In the genomic region with DNA sequence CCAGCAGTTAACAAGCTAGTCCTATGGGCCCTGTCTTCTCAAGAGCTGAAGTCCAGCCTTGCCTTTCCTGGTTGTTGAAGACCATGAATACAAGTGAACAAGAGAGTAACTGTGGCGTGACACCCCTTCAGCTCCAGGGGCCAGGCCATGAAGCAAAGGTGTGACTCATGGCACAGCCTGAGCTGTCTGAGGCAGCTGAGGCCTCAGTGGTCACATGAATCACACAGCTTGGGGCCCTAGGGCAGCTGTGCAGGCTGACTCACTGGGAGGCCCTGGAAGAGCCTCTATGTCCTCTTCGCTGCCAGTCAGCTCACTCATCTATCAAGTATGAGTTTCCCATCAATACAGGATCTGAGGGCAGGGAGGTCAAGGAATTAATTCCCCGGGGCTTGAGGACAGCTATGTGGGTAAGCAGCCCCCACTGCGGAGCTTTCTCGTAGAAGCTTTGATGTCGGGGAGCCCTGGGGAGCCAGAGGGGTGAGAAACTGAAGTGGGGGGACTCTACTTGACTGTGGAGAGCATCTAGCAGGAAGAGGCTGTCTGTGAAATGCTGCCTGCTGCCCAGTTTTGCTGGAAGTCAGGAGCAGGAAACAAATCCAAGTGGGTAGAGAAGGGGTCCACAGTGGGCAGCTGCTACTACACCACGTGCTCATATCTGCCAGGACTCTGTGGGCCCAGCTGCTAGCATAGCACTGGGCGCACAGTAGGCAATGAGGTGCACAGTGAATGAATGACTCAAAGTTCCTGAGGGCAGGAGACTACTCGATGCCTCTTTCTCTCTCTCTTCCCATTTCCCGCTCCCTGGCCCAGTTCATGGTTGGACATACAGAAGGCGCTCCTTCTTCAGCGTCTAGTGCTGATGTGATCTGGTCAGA, we compare ENCODE assay signal across 1 cellular context.
TF ChIP-seq lines count a peak whose summit lies in the region.

No MANE protein-coding gene starts in this region.

TF ChIP-seq in HepG2, 621 proteins besides CTCF, POLR2A, EP300 and RAD21 (continued from another document and continues in another):
- TF ChIP-seq, protein P1, sequence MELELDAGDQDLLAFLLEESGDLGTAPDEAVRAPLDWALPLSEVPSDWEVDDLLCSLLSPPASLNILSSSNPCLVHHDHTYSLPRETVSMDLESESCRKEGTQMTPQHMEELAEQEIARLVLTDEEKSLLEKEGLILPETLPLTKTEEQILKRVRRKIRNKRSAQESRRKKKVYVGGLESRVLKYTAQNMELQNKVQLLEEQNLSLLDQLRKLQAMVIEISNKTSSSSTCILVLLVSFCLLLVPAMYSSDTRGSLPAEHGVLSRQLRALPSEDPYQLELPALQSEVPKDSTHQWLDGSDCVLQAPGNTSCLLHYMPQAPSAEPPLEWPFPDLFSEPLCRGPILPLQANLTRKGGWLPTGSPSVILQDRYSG (CRISPR knock-in tag; IDR thresholded peaks at IDR 0.05): no peak
- TF ChIP-seq PHB2 (IDR thresholded peaks at IDR 0.05; ENCODE audit: partially characterized antibody) (no peak), EZH2 (conservative IDR thresholded peaks at IDR 0.05; ENCODE audit: low read depth, low read length) (no peak), MAFG (CRISPR knock-in tag; IDR thresholded peaks at IDR 0.05) (no peak), ATF4 (CRISPR knock-in tag; IDR thresholded peaks at IDR 0.05) (peak in 1 of 2 experiments; percentile 63; a peak in 2 of 4 replicates), ZNF572 (CRISPR knock-in tag; IDR thresholded peaks at IDR 0.05) (no peak), GABPB1 (CRISPR knock-in tag; IDR thresholded peaks at IDR 0.05) (peak; percentile 60; the same call in 1 of the 2 replicates), ZNF7 (CRISPR knock-in tag; IDR thresholded peaks at IDR 0.05) (no peak), ZNF577 (CRISPR knock-in tag; IDR thresholded peaks at IDR 0.05; ENCODE audit: borderline replicate concordance, low read depth) (no peak), DNMT3B (CRISPR knock-in tag; conservative IDR thresholded peaks at IDR 0.05) (0 out of 2 replicates have a peak, but pooled peaks have one; percentile 58), ZNF317 (CRISPR knock-in tag; IDR thresholded peaks at IDR 0.05) (no peak), MXD4 (CRISPR knock-in tag; IDR thresholded peaks at IDR 0.05) (peak; percentile 82), ZNF496 (CRISPR knock-in tag; IDR thresholded peaks at IDR 0.05; ENCODE audit: insufficient replicate concordance) (no peak), ZNF670 (CRISPR knock-in tag; IDR thresholded peaks at IDR 0.05; ENCODE audit: borderline replicate concordance) (no peak), SUZ12 (IDR thresholded peaks at IDR 0.05; ENCODE audit: low read depth, low read length) (no peak), MEIS2 (CRISPR knock-in tag; IDR thresholded peaks at IDR 0.05) (no peak; the same call in 1 of the 2 replicates), USF2 (IDR thresholded peaks at IDR 0.05; ENCODE audit: low read depth, low read length) (peak; percentile 51; the same call in 1 of the 2 replicates), USF2 (CRISPR knock-in tag; IDR thresholded peaks at IDR 0.05; ENCODE audit: borderline replicate concordance) (no peak), ZBTB3 (CRISPR knock-in tag; IDR thresholded peaks at IDR 0.05; ENCODE audit: borderline replicate concordance, low read depth) (no peak), YY1 (IDR thresholded peaks at IDR 0.05; ENCODE audit: insufficient read depth, insufficient replicate concordance, low read depth, low read length) (no peak), ZNF143 (CRISPR knock-in tag; IDR thresholded peaks at IDR 0.05) (0 out of 2 replicates have a peak, but pooled peaks have one; percentile 34), HCFC1 (IDR thresholded peaks at IDR 0.05; ENCODE audit: low read depth, low read length) (no peak), FOXC1 (CRISPR knock-in tag; IDR thresholded peaks at IDR 0.05; ENCODE audit: borderline replicate concordance) (no peak), PRMT3 (CRISPR knock-in tag; IDR thresholded peaks at IDR 0.05; ENCODE audit: borderline replicate concordance, low read depth) (no peak), ZNF644 (CRISPR knock-in tag; IDR thresholded peaks at IDR 0.05; ENCODE audit: low read depth) (peak; percentile 94), ZKSCAN1 (IDR thresholded peaks at IDR 0.05; ENCODE audit: low read length) (peak; percentile 87), NKX3-1 (CRISPR knock-in tag; IDR thresholded peaks at IDR 0.05) (no peak), ZSCAN9 (CRISPR knock-in tag; IDR thresholded peaks at IDR 0.05; ENCODE audit: borderline replicate concordance) (peak; percentile 94), ZNF512 (CRISPR knock-in tag; IDR thresholded peaks at IDR 0.05) (no peak), HNRNPK (IDR thresholded peaks at IDR 0.05; ENCODE audit: low read depth, low read length, poor library complexity, severe bottlenecking) (no peak), BRD4 (CRISPR knock-in tag; IDR thresholded peaks at IDR 0.05) (no peak), MIER2 (CRISPR knock-in tag; IDR thresholded peaks at IDR 0.05) (0 out of 2 replicates have a peak, but pooled peaks have one; percentile 57), MED13 (CRISPR knock-in tag; IDR thresholded peaks at IDR 0.05) (no peak), FOXO1 (CRISPR knock-in tag; IDR thresholded peaks at IDR 0.05) (peak; percentile 43; the same call in 1 of the 2 replicates), ZSCAN30 (CRISPR knock-in tag; IDR thresholded peaks at IDR 0.05) (no peak), NFIC (IDR thresholded peaks at IDR 0.05; ENCODE audit: low read length) (no peak), ARNT (IDR thresholded peaks at IDR 0.05) (no peak), MAZ (IDR thresholded peaks at IDR 0.05; ENCODE audit: borderline replicate concordance, low read depth, low read length) (no peak), MAZ (CRISPR knock-in tag; IDR thresholded peaks at IDR 0.05; ENCODE audit: low read depth) (no peak), GATAD1 (CRISPR knock-in tag; IDR thresholded peaks at IDR 0.05) (peak; percentile 80), BORCS8-MEF2B (CRISPR knock-in tag; IDR thresholded peaks at IDR 0.05) (no peak), KMT2B (CRISPR knock-in tag; IDR thresholded peaks at IDR 0.05) (peak; percentile 43; the same call in 1 of the 2 replicates), FOSL2 (CRISPR knock-in tag; IDR thresholded peaks at IDR 0.05) (peak; percentile 100), SP140L (CRISPR knock-in tag; IDR thresholded peaks at IDR 0.05; ENCODE audit: borderline replicate concordance) (no peak), MED1 (CRISPR knock-in tag; IDR thresholded peaks at IDR 0.05) (peak; percentile 69)
- TF ChIP-seq, protein P2, sequence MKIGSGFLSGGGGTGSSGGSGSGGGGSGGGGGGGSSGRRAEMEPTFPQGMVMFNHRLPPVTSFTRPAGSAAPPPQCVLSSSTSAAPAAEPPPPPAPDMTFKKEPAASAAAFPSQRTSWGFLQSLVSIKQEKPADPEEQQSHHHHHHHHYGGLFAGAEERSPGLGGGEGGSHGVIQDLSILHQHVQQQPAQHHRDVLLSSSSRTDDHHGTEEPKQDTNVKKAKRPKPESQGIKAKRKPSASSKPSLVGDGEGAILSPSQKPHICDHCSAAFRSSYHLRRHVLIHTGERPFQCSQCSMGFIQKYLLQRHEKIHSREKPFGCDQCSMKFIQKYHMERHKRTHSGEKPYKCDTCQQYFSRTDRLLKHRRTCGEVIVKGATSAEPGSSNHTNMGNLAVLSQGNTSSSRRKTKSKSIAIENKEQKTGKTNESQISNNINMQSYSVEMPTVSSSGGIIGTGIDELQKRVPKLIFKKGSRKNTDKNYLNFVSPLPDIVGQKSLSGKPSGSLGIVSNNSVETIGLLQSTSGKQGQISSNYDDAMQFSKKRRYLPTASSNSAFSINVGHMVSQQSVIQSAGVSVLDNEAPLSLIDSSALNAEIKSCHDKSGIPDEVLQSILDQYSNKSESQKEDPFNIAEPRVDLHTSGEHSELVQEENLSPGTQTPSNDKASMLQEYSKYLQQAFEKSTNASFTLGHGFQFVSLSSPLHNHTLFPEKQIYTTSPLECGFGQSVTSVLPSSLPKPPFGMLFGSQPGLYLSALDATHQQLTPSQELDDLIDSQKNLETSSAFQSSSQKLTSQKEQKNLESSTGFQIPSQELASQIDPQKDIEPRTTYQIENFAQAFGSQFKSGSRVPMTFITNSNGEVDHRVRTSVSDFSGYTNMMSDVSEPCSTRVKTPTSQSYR (CRISPR knock-in tag; IDR thresholded peaks at IDR 0.05; ENCODE audit: borderline replicate concordance): peak; percentile 3; the same call in 1 of the 2 replicates
- TF ChIP-seq, protein P3, sequence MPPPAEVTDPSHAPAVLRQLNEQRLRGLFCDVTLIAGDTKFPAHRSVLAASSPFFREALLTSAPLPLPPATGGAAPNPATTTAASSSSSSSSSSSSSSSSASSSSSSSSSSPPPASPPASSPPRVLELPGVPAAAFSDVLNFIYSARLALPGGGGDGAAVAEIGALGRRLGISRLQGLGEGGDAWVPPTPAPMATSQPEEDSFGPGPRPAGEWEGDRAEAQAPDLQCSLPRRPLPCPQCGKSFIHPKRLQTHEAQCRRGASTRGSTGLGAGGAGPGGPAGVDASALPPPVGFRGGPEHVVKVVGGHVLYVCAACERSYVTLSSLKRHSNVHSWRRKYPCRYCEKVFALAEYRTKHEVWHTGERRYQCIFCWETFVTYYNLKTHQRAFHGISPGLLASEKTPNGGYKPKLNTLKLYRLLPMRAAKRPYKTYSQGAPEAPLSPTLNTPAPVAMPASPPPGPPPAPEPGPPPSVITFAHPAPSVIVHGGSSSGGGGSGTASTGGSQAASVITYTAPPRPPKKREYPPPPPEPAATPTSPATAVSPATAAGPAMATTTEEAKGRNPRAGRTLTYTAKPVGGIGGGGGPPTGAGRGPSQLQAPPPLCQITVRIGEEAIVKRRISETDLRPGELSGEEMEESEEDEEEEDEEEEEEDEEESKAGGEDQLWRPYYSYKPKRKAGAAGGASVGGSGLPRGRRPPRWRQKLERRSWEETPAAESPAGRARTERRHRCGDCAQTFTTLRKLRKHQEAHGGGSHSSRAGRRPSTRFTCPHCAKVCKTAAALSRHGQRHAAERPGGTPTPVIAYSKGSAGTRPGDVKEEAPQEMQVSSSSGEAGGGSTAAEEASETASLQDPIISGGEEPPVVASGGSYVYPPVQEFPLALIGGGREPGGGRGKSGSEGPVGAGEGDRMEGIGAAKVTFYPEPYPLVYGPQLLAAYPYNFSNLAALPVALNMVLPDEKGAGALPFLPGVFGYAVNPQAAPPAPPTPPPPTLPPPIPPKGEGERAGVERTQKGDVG (CRISPR knock-in tag; IDR thresholded peaks at IDR 0.05; ENCODE audit: borderline replicate concordance): no peak
- TF ChIP-seq, protein P4, sequence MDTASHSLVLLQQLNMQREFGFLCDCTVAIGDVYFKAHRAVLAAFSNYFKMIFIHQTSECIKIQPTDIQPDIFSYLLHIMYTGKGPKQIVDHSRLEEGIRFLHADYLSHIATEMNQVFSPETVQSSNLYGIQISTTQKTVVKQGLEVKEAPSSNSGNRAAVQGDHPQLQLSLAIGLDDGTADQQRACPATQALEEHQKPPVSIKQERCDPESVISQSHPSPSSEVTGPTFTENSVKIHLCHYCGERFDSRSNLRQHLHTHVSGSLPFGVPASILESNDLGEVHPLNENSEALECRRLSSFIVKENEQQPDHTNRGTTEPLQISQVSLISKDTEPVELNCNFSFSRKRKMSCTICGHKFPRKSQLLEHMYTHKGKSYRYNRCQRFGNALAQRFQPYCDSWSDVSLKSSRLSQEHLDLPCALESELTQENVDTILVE (CRISPR knock-in tag; IDR thresholded peaks at IDR 0.05): peak; percentile 57; the same call in 1 of the 2 replicates
- TF ChIP-seq, protein P5, sequence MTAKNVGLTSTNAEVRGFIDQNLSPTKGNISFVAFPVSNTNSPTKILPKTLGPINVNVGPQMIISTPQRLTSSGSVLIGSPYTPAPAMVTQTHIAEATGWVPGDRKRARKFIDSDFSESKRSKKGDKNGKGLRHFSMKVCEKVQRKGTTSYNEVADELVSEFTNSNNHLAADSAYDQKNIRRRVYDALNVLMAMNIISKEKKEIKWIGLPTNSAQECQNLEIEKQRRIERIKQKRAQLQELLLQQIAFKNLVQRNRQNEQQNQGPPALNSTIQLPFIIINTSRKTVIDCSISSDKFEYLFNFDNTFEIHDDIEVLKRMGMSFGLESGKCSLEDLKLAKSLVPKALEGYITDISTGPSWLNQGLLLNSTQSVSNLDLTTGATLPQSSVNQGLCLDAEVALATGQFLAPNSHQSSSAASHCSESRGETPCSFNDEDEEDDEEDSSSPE (CRISPR knock-in tag; IDR thresholded peaks at IDR 0.05): no peak
- TF ChIP-seq, protein P6, sequence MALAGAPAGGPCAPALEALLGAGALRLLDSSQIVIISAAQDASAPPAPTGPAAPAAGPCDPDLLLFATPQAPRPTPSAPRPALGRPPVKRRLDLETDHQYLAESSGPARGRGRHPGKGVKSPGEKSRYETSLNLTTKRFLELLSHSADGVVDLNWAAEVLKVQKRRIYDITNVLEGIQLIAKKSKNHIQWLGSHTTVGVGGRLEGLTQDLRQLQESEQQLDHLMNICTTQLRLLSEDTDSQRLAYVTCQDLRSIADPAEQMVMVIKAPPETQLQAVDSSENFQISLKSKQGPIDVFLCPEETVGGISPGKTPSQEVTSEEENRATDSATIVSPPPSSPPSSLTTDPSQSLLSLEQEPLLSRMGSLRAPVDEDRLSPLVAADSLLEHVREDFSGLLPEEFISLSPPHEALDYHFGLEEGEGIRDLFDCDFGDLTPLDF (CRISPR knock-in tag; IDR thresholded peaks at IDR 0.05): no peak
